ENCODE assay signal across 10 cellular contexts in the genomic region with DNA sequence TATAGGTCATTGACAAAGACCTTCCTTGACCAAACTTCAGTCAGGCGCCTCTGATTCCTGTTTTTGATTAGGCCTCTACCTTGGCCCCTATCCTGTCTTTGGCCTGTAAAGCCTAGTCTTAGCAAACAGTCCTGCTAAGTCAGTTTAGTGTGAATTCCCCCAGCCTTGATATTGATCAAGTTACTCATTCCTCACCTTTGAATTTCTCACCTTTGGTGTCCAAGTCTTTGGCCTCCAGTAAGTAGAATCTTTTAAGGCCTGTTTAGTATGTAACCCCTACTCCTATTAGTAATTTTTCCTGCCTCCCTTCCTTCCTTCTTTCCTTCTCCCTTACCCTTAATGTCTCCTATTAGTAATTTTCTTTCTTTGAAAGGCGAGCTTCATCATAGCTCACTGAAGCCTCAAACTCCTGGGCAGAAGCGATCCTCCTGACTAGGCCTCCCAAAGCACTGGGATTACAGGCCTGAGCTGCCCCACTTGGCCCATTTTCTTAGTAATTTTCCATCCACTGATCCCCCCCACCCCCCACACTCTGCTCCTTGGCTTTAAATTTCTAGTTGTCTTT. TPM values are rescaled to one million over a fixed set of nuclear protein-coding genes. Genes with fewer than 3 reads are reported as not detected.
DNase-seq lines count a peak whose midpoint lies in the region; ATAC-seq and TF ChIP-seq lines count a peak whose summit lies in the region.
"Had no signal": no experiment of that assay in that cellular context is flagged by ENCODE, and none has a peak within 500 bp of the region (broad histone marks: within the 10 kb centered on the region; RNA-seq: fewer than 3 reads in every experiment).

No MANE protein-coding gene starts in this region.

- H3K27ac Mint-ChIP-seq in GM23338 (no peak overlapping the region), mesothelial cell of epicardium (peak overlapping the region; percentile 99)
- peak overlapping the region; percentile 54 for H3K27ac Mint-ChIP-seq in activated CD8-positive, alpha-beta T cell treated with anti-CD3 and anti-CD28 coated beads for 36 hours

- H3K4me3 Mint-ChIP-seq in GM23338 (peak overlapping the region; percentile 98), mesothelial cell of epicardium (peak overlapping the region; percentile 51)
- H3K4me3 Mint-ChIP-seq in activated CD8-positive, alpha-beta T cell treated with anti-CD3 and anti-CD28 coated beads for 36 hours = peak overlapping the region; percentile 18

- H3K4me3 ChIP-seq in ACC112 (ENCODE audit: low read depth, low read length) = no peak overlapping the region
- peak overlapping the region; percentile 92 for H3K4me3 ChIP-seq in GM23338
- H3K4me3 ChIP-seq in left lung = peak overlapping the region in 1 of 2 donors; percentile 70

- POLR2A ChIA-PET in activated CD8-positive, alpha-beta T cell treated with anti-CD3 and anti-CD28 coated beads for 36 hours (lab: Charles Lee) = interaction anchor here (1.5 kb wide), 1 partner anchor 8 kb away, joined by 5 read pairs; no protein-coding TSS in a partner anchor

- H3K79me2 ChIP-seq in ACC112 (ENCODE audit: control insufficient read depth, insufficient read depth, low read length, unreplicated experiment) = no peaks in the 10 kb centered on the region
- H3K79me2 ChIP-seq in GM23338 (replicated peaks; ENCODE audit: insufficient read depth) = no peaks in the 10 kb centered on the region

- H3K4me1 ChIP-seq in ACC112 (ENCODE audit: control insufficient read depth, insufficient read depth, low read length, unreplicated experiment) (no peaks in the 10 kb centered on the region), GM23338 (ENCODE audit: insufficient read depth) (peaks cover 6% of the 10 kb centered on the region), left lung (peaks cover 4 to 11% of the 10 kb centered on the region in 2 donors)

- intact Hi-C loops in activated CD8-positive, alpha-beta T cell treated with anti-CD3 and anti-CD28 coated beads for 36 hours (cut with micrococcal nuclease) = no loop called here
- intact Hi-C loops in left lung (cut with DNase I) = no loop called here

- H3K27ac ChIP-seq in ACC112 (ENCODE audit: low read depth, low read length) (no peak overlapping the region), GM23338 (ENCODE audit: low read depth) (0 out of 2 replicates have a peak overlapping the region, but pooled peaks have one; percentile 88), left lung (peak overlapping the region in 1 of 2 donors; percentile 96)

- H3K4me2 ChIP-seq in GM23338 = peak overlapping the region; percentile 83

- peaks cover 9% of the 10 kb centered on the region for H3F3A ChIP-seq in GM23338 (replicated peaks; ENCODE audit: low read depth)

- peaks cover 5% of the 10 kb centered on the region; the same call in 1 of the 2 replicates for H3K27me3 ChIP-seq in ACC112 (ENCODE audit: insufficient read depth, low read length)
- H3K27me3 ChIP-seq in GM23338 (ENCODE audit: insufficient read depth) = no peaks in the 10 kb centered on the region
- no peaks in the 10 kb centered on the region for H3K27me3 ChIP-seq in left lung

- TF ChIP-seq CTCF in GM23338 (conservative IDR thresholded peaks at IDR 0.05; ENCODE audit: low read depth in 2 of 2) = no peak
- no peak for TF ChIP-seq CTCF in activated CD8-positive, alpha-beta T cell treated with anti-CD3 and anti-CD28 coated beads for 36 hours (IDR thresholded peaks at IDR 0.05)
- TF ChIP-seq CTCF in mesothelial cell of epicardium (IDR thresholded peaks at IDR 0.05; ENCODE audit: unreplicated experiment) = no peak
- no peak for TF ChIP-seq CTCF in left lung (IDR thresholded peaks at IDR 0.05)

- H3K9me2 ChIP-seq in GM23338 (ENCODE audit: insufficient read depth) = no peaks in the 10 kb centered on the region

- ATAC-seq in GM23338 (no peak), left lung (no peak), HG02678 (IDR thresholded peaks at IDR 0.05; ENCODE audit: unreplicated experiment) (no peak), GM18505 (IDR thresholded peaks at IDR 0.05; ENCODE audit: unreplicated experiment) (no peak)
- ATAC-seq in activated CD8-positive, alpha-beta T cell treated with anti-CD3 and anti-CD28 coated beads for 36 hours = no peak

- DNase-seq in GM23338 (ENCODE audit: low spot score) (peak; percentile 21), mesothelial cell of epicardium (ENCODE audit: low spot score in 2 of 2, unreplicated experiment in 2 of 2) (no peak), left lung (no peak)
- DNase-seq in activated CD8-positive, alpha-beta T cell treated with anti-CD3 and anti-CD28 coated beads for 36 hours = no peak
- DNase-seq in stimulated activated CD4-positive, alpha-beta T cell treated with anti-CD3 and anti-CD28 coated beads, Interleukin-4, amount 100 ng/mL, for 1 hour = no peak
- DNase-seq: activated CD4-positive, alpha-beta T cell treated with anti-CD3 and anti-CD28 coated beads for 1 hour; EL had no signal

- no peaks in the 10 kb centered on the region for H3K9me3 ChIP-seq in left lung

- H4K20me1 ChIP-seq in GM23338 (replicated peaks; ENCODE audit: insufficient read depth) = no peaks in the 10 kb centered on the region

- peak overlapping the region; percentile 55 for H2AFZ ChIP-seq in ACC112 (ENCODE audit: low read length, unreplicated experiment)
- H2AFZ ChIP-seq in GM23338 = peak overlapping the region; percentile 98

- TF ChIP-seq POLR2A in GM18505 (IDR thresholded peaks at IDR 0.05; ENCODE audit: borderline replicate concordance, extremely low read depth, insufficient read depth, insufficient read length) = no peak

- peaks cover 4% of the 10 kb centered on the region; the same call in 1 of the 3 replicates for H3K36me3 Mint-ChIP-seq in GM23338 (ENCODE audit: low read depth)
- peaks cover 6% of the 10 kb centered on the region for H3K36me3 Mint-ChIP-seq in activated CD8-positive, alpha-beta T cell treated with anti-CD3 and anti-CD28 coated beads for 36 hours (ENCODE audit: low read depth)
- no peaks in the 10 kb centered on the region for H3K36me3 Mint-ChIP-seq in mesothelial cell of epicardium

- peaks cover 13% of the 10 kb centered on the region for H3K9me3 Mint-ChIP-seq in GM23338
- no peaks in the 10 kb centered on the region for H3K9me3 Mint-ChIP-seq in activated CD8-positive, alpha-beta T cell treated with anti-CD3 and anti-CD28 coated beads for 36 hours
- H3K9me3 Mint-ChIP-seq in mesothelial cell of epicardium = no peaks in the 10 kb centered on the region

- peaks cover 3% of the 10 kb centered on the region for H3K4me1 Mint-ChIP-seq in GM23338
- peaks cover 19% of the 10 kb centered on the region for H3K4me1 Mint-ChIP-seq in activated CD8-positive, alpha-beta T cell treated with anti-CD3 and anti-CD28 coated beads for 36 hours (ENCODE audit: low read depth)
- H3K4me1 Mint-ChIP-seq in mesothelial cell of epicardium = peaks cover 6% of the 10 kb centered on the region

- CTCF ChIA-PET in activated CD8-positive, alpha-beta T cell treated with anti-CD3 and anti-CD28 coated beads for 36 hours (lab: Charles Lee) = interaction anchor here (2.4 kb wide), 1 partner anchor 13 kb away, joined by 14 read pairs; a partner anchor contains a TSS

- H3K27me3 Mint-ChIP-seq in GM23338 (ENCODE audit: insufficient read depth, low read depth, poor library complexity) (peaks cover 17% of the 10 kb centered on the region), mesothelial cell of epicardium (ENCODE audit: low read depth) (peaks cover 4% of the 10 kb centered on the region)
- H3K27me3 Mint-ChIP-seq in activated CD8-positive, alpha-beta T cell treated with anti-CD3 and anti-CD28 coated beads for 36 hours = peaks cover 4% of the 10 kb centered on the region

- no peaks in the 10 kb centered on the region for H3K36me3 ChIP-seq in ACC112 (ENCODE audit: insufficient read depth, low read length)
- no peaks in the 10 kb centered on the region for H3K36me3 ChIP-seq in GM23338 (ENCODE audit: insufficient read depth)
- no peaks in the 10 kb centered on the region for H3K36me3 ChIP-seq in left lung

TF ChIP-seq in GM23338, 12 proteins besides CTCF, POLR2A, EP300 and RAD21 (continues in another document):
- TF ChIP-seq NANOG (IDR thresholded peaks at IDR 0.05; ENCODE audit: borderline replicate concordance) (no peak), EZH2 (IDR thresholded peaks at IDR 0.05; ENCODE audit: low read depth, unreplicated experiment) (no peak), STAT1 (IDR thresholded peaks at IDR 0.05; ENCODE audit: unreplicated experiment) (no peak), ZNF114 (CRISPR knock-in tag; IDR thresholded peaks at IDR 0.05) (no peak)
- TF ChIP-seq, protein P1, sequence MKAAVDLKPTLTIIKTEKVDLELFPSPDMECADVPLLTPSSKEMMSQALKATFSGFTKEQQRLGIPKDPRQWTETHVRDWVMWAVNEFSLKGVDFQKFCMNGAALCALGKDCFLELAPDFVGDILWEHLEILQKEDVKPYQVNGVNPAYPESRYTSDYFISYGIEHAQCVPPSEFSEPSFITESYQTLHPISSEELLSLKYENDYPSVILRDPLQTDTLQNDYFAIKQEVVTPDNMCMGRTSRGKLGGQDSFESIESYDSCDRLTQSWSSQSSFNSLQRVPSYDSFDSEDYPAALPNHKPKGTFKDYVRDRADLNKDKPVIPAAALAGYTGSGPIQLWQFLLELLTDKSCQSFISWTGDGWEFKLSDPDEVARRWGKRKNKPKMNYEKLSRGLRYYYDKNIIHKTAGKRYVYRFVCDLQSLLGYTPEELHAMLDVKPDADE (IDR thresholded peaks at IDR 0.05) = no peak

RNA-seq across cellular contexts. Expression of a gene that starts 13.0 kb away (rescaled TPM):
- 34.4 and 57.1 TPM in 2 replicates for total RNA-seq in GM23338 (2014; rRNA removed; shearing (Covaris generic))
- 38.3 and 41.2 TPM in 2 replicates for polyA plus RNA-seq in GM23338 (2016; fragmentation: Nextera tagmentation; extraction: Ambion mirVana)
- 10 to 100 TPM; 80.8 to 85.6 TPM for total RNA-seq in activated CD8-positive, alpha-beta T cell treated with anti-CD3 and anti-CD28 coated beads for 36 hours
- total RNA-seq in mesothelial cell of epicardium (78.9 to 84.2 TPM (median 80.1 TPM) in 3 replicates), left lung (10 to 100 TPM; 31.9 to 44.6 TPM)

RNA-seq across cellular contexts. Expression of a gene that starts 33.9 kb away (rescaled TPM):
- total RNA-seq in GM23338 (2014; rRNA removed; shearing (Covaris generic)) = 26.3 and 39.7 TPM in 2 replicates
- polyA plus RNA-seq in GM23338 (2016; fragmentation: Nextera tagmentation; extraction: Ambion mirVana) = 9.0 and 10.3 TPM in 2 replicates
- total RNA-seq in activated CD8-positive, alpha-beta T cell treated with anti-CD3 and anti-CD28 coated beads for 36 hours = 10 to 100 TPM; 43.8 to 45.1 TPM
- total RNA-seq in mesothelial cell of epicardium = 36.1 to 40.9 TPM (median 38.2 TPM) in 3 replicates
- 10 to 100 TPM; 31.2 to 35.5 TPM for total RNA-seq in left lung

RNA-seq across cellular contexts. Expression of a gene that starts 34.1 kb away (rescaled TPM):
- total RNA-seq in GM23338 (2014; rRNA removed; shearing (Covaris generic)) = 6.6 and 10.2 TPM in 2 replicates
- polyA plus RNA-seq in GM23338 (2016; fragmentation: Nextera tagmentation; extraction: Ambion mirVana) = 4.8 and 5.7 TPM in 2 replicates
- total RNA-seq in activated CD8-positive, alpha-beta T cell treated with anti-CD3 and anti-CD28 coated beads for 36 hours = 1 to 10 TPM; 3.2 to 3.4 TPM
- total RNA-seq in mesothelial cell of epicardium (8.5 to 9.7 TPM (median 8.6 TPM) in 3 replicates), left lung (10 to 100 TPM in 1 of 2 donors, 1 to 10 TPM in 1; 7.0 to 10.2 TPM)

RNA-seq across cellular contexts. Expression of a gene that starts 46.2 kb away (rescaled TPM):
- total RNA-seq in GM23338 (2014; rRNA removed; shearing (Covaris generic)) = 16.8 and 26.1 TPM in 2 replicates
- 2.8 and 3.9 TPM in 2 replicates for polyA plus RNA-seq in GM23338 (2016; fragmentation: Nextera tagmentation; extraction: Ambion mirVana)
- total RNA-seq in activated CD8-positive, alpha-beta T cell treated with anti-CD3 and anti-CD28 coated beads for 36 hours = 10 to 100 TPM; 16.2 to 18.3 TPM
- total RNA-seq in mesothelial cell of epicardium = 24.9 to 26.9 TPM (median 26.2 TPM) in 3 replicates
- total RNA-seq in left lung = 10 to 100 TPM; 24.0 to 26.5 TPM

Comparison
In these comparisons a context has a peak if more than half of its experiments do, and no peak if none do; other contexts are left out.
1. H3K4me3 Mint-ChIP-seq: peak in every context shown above with its lines; median percentile 98 in GM23338; 51 in mesothelial cell of epicardium; 18 in activated CD8-positive, alpha-beta T cell treated with anti-CD3 and anti-CD28 coated beads for 36 hours.